ENCODE assay signal across 13 cellular contexts in the genomic region with DNA sequence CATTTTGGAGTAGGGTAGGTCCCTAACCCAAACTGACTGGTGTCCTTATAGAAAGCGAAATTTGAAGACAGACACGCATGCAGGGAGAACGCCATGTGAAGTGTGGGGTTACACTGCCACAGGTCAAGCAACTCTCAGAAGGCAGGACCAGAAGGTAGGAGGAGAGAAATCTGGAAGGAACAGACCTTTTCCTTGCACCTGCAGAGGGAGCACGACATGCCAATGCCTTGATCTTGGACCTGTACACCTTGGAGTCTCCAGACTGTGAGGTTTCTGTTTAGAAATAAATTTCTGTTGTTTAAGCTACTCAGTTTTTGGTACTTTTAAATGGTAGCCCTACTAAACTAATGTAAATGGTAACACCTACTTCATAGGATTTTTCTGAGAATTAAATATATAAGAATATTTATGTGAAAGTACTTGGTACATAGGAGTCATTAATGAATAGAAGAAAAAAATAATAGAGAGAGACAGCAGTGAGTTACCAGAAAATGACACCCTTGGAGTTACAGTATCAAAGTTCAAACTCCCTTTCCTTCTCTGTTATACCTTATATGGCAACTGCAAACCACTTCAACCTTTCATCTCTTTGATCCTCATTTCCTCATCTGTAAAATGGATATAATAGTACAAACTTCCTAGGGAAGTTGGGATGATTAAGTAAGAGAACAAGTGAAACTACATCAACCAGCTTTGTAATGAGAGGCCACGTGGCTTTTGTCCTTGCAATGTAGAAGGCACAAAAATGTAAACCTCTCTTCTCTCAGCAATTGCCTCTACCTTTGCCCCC.
A peak's percentile ranks its signal among the peaks of the same experiment; 100 is the strongest.
DNase-seq lines count a peak whose midpoint lies in the region; ATAC-seq and TF ChIP-seq lines count a peak whose summit lies in the region.
"Had no signal": no experiment of that assay in that cellular context is flagged by ENCODE, and none has a peak within 500 bp of the region (broad histone marks: within the 10 kb centered on the region; RNA-seq: fewer than 3 reads in every experiment).

No MANE protein-coding gene starts in this region.

- H3K36me3 ChIP-seq in PC-3 (ENCODE audit: low read depth, low read length) (no peaks in the 10 kb centered on the region), parathyroid adenoma (ENCODE audit: control insufficient read depth, insufficient read depth, low read length) (no peaks in the 10 kb centered on the region)
- H3K36me3 ChIP-seq: BE2C, HAP-1 had no signal

- H3K79me2 ChIP-seq in PC-3 (ENCODE audit: low read length) (no peaks in the 10 kb centered on the region), parathyroid adenoma (no peaks in the 10 kb centered on the region)

- TF ChIP-seq CTCF in PC-3 (conservative IDR thresholded peaks at IDR 0.05; ENCODE audit: low read depth, low read length) (peak; percentile 33; the same call in 1 of the 2 replicates), epithelial cell of proximal tubule (conservative IDR thresholded peaks at IDR 0.05; ENCODE audit: low read depth, low read length) (peak; percentile 29), parathyroid adenoma (IDR thresholded peaks at IDR 0.05) (peak; percentile 46)

- no peaks in the 10 kb centered on the region for H3F3A ChIP-seq in PC-3 (ENCODE audit: low read length, unreplicated experiment)

- peak; percentile 40 for DNase-seq in HT-29 (ENCODE audit: low spot score)
- no peak for DNase-seq in PC-3
- no peak for DNase-seq in epithelial cell of proximal tubule (ENCODE audit: low read depth)
- DNase-seq in NCI-H146 treated with DMSO at 0.1 percent for 48 hours (lab: John Stamatoyannopoulos, UW; ENCODE audit: unreplicated experiment), result no peak
- DNase-seq: BE2C; CD8-positive, alpha-beta memory T cell; NCI-H187 treated with DMSO at 0.1 percent for 48 hours; NCI-H510A; T-helper 1 cell had no signal

- H3K27ac ChIP-seq in PC-3 (ENCODE audit: low read length), result no peak overlapping the region
- no peak overlapping the region for H3K27ac ChIP-seq in parathyroid adenoma

- no peak overlapping the region for H3K4me2 ChIP-seq in PC-3 (ENCODE audit: low read length)
- H3K4me2 ChIP-seq in parathyroid adenoma (ENCODE audit: low read length), result no peak overlapping the region

- BruUV-seq in PC-3 (replicated peaks; lab: Mats Ljungman, UMichigan), result no TSS peak

- H3K27me3 ChIP-seq in PC-3 (ENCODE audit: low read length) (no peaks in the 10 kb centered on the region), parathyroid adenoma (ENCODE audit: control insufficient read depth, insufficient read depth, low read length) (no peaks in the 10 kb centered on the region)
- H3K27me3 ChIP-seq: BE2C had no signal

- CTCF ChIA-PET in PC-3 (lab: Charles Lee), result no interaction called here

- no peak overlapping the region for H3K9ac ChIP-seq in PC-3 (ENCODE audit: low read length)
- H3K9ac ChIP-seq in parathyroid adenoma, result no peak overlapping the region

- H3K4me1 ChIP-seq in PC-3 (ENCODE audit: insufficient read depth, low read length) (no peaks in the 10 kb centered on the region), parathyroid adenoma (no peaks in the 10 kb centered on the region)
- H3K4me1 ChIP-seq: HAP-1 had no signal

- no peaks in the 10 kb centered on the region for H3K9me3 ChIP-seq in PC-3 (ENCODE audit: low read length)
- no peaks in the 10 kb centered on the region for H3K9me3 ChIP-seq in parathyroid adenoma (ENCODE audit: control insufficient read depth, low read length)
- H3K9me3 ChIP-seq: BE2C, HAP-1 had no signal

- H3K4me3 ChIP-seq in PC-3 (ENCODE audit: low read length) (no peak overlapping the region), epithelial cell of proximal tubule (ENCODE audit: low read depth, low read length) (no peak overlapping the region), parathyroid adenoma (ENCODE audit: low read depth, low read length) (no peak overlapping the region)
- H3K4me3 ChIP-seq: HAP-1 had no signal

- ATAC-seq in PC-3 (peak; percentile 42; the same call in 1 of the 2 replicates), HG02885 (IDR thresholded peaks at IDR 0.05; ENCODE audit: poor library complexity, unreplicated experiment) (no peak), GM21367 (IDR thresholded peaks at IDR 0.05; ENCODE audit: unreplicated experiment) (no peak)

- no peaks in the 10 kb centered on the region for H4K20me1 ChIP-seq in PC-3 (ENCODE audit: low read length)

- POLR2A ChIA-PET in PC-3 (lab: Charles Lee; ENCODE audit: unreplicated experiment), result no interaction called here

- no peak overlapping the region for H2AFZ ChIP-seq in PC-3 (ENCODE audit: low read length)
- H2AFZ ChIP-seq in parathyroid adenoma, result peak overlapping the region; percentile 51

- no peaks in the 10 kb centered on the region for H3K9me2 ChIP-seq in PC-3 (replicated peaks; ENCODE audit: low read length)

- intact Hi-C loops in PC-3 (cut with micrococcal nuclease), result no loop called here
